In genomic region chr7:139647812-139648616, GRCh38 we compare ENCODE assay signal across 10 cellular contexts.
A peak's percentile ranks its signal among the peaks of the same experiment; 100 is the strongest.
DNase-seq lines count a peak whose midpoint lies in the region; ATAC-seq lines count a peak whose summit lies in the region.
"Had no signal": no experiment of that assay in that cellular context is flagged by ENCODE, and none has a peak within 500 bp of the region (broad histone marks: within the 10 kb centered on the region; RNA-seq: fewer than 3 reads in every experiment).

No MANE protein-coding gene starts in this region.

- peak overlapping the region; percentile 55 for H3K4me3 Mint-ChIP-seq in activated T-cell treated with anti-CD3 and anti-CD28 coated beads, Interleukin-2, amount 50 U/mL, for 24 hours
- peak overlapping the region; percentile 74 for H3K4me3 Mint-ChIP-seq in activated T-helper 1 cell treated with anti-CD3 and anti-CD28 coated beads, Interleukin-12 subunit alpha, Interleukin-12 subunit beta, Interleukin-2, Interleukin-4 antibody, amounts not matched to agents 30 ng/mL and 10 ng/mL and 1 ng/mL, durations not matched to agents 14 hours and 24 hours and 36 hours

- no peaks in the 10 kb centered on the region for H3K27me3 ChIP-seq in layer of hippocampus (ENCODE audit: control insufficient read depth, insufficient read depth, low read length)
- H3K27me3 ChIP-seq in subcutaneous abdominal adipose tissue (ENCODE audit: control insufficient read depth in 5 of 5, insufficient read depth in 4 of 5, low read length in 5 of 5): no peaks in the 10 kb centered on the region

- peak overlapping the region in 2 of 5 donors; percentile 22 to 26 for H3K9ac ChIP-seq in subcutaneous abdominal adipose tissue (ENCODE audit: low read length in 5 of 5)

- H3K36me3 ChIP-seq in subcutaneous abdominal adipose tissue (ENCODE audit: control insufficient read depth in 5 of 5, insufficient read depth in 5 of 5, low read length in 5 of 5): peaks cover 0 to 14% (median 4%) of the 10 kb centered on the region in 5 donors

- DNase-seq in activated T-cell treated with anti-CD3 and anti-CD28 coated beads, Interleukin-2, amount 50 U/mL, for 24 hours: no peak
- no peak for DNase-seq in activated T-cell treated with anti-CD3 and anti-CD28 coated beads, Interleukin-2, amount 50 U/mL, for 1 hour
- DNase-seq in activated T-helper 1 cell treated with anti-CD3 and anti-CD28 coated beads, Interleukin-12 subunit alpha, Interleukin-12 subunit beta, Interleukin-2, Interleukin-4 antibody, amounts not matched to agents 30 ng/mL and 10 ng/mL and 1 ng/mL, durations not matched to agents 14 hours and 24 hours and 36 hours (ENCODE audit: low spot score): no peak
- DNase-seq in kidney glomerular epithelial cell (lab: John Stamatoyannopoulos, UW) (no peak), middle frontal gyrus (ENCODE audit: extremely low spot score, low spot score) (no peak)
- DNase-seq: mucosa of descending colon, NCI-H446 treated with DMSO at 0.1 percent for 48 hours had no signal

- peak overlapping the region in 2 of 5 donors; percentile 12 to 34 for H3K4me3 ChIP-seq in subcutaneous abdominal adipose tissue (ENCODE audit: low read depth in 1 of 5, low read length in 5 of 5)
- H3K4me3 ChIP-seq: mucosa of descending colon had no signal

- H3K27ac ChIP-seq in layer of hippocampus (ENCODE audit: low read depth, low read length) (peak overlapping the region; percentile 80), subcutaneous abdominal adipose tissue (ENCODE audit: low read depth, low read length) (peak overlapping the region; percentile 73)

- H3K27me3 Mint-ChIP-seq in activated T-cell treated with anti-CD3 and anti-CD28 coated beads, Interleukin-2, amount 50 U/mL, for 24 hours: no peaks in the 10 kb centered on the region
- H3K27me3 Mint-ChIP-seq in activated T-helper 1 cell treated with anti-CD3 and anti-CD28 coated beads, Interleukin-12 subunit alpha, Interleukin-12 subunit beta, Interleukin-2, Interleukin-4 antibody, amounts not matched to agents 30 ng/mL and 10 ng/mL and 1 ng/mL, durations not matched to agents 14 hours and 24 hours and 36 hours (ENCODE audit: insufficient read depth): peaks cover 1% of the 10 kb centered on the region

- intact Hi-C loops in activated T-helper 1 cell treated with anti-CD3 and anti-CD28 coated beads, Interleukin-12 subunit alpha, Interleukin-12 subunit beta, Interleukin-2, Interleukin-4 antibody, amounts not matched to agents 30 ng/mL and 10 ng/mL and 1 ng/mL, durations not matched to agents 14 hours and 24 hours and 36 hours (cut with micrococcal nuclease): loop anchor here (1.0 to 5.0 kb wide), 6 partner anchors 21 to 269 kb away; partner anchors contain the start of gene TBXAS1

- H3K4me1 ChIP-seq in subcutaneous abdominal adipose tissue (ENCODE audit: control insufficient read depth in 5 of 5, insufficient read depth in 5 of 5, low read length in 5 of 5): peaks cover 0 to 63% (median 21%) of the 10 kb centered on the region in 5 donors

- H3K4me1 Mint-ChIP-seq in activated T-cell treated with anti-CD3 and anti-CD28 coated beads, Interleukin-2, amount 50 U/mL, for 24 hours (ENCODE audit: low read depth): peaks cover 68% of the 10 kb centered on the region
- H3K4me1 Mint-ChIP-seq in activated T-helper 1 cell treated with anti-CD3 and anti-CD28 coated beads, Interleukin-12 subunit alpha, Interleukin-12 subunit beta, Interleukin-2, Interleukin-4 antibody, amounts not matched to agents 30 ng/mL and 10 ng/mL and 1 ng/mL, durations not matched to agents 14 hours and 24 hours and 36 hours (ENCODE audit: low read depth): peaks cover 53% of the 10 kb centered on the region

- no peaks in the 10 kb centered on the region for H3K9me3 ChIP-seq in subcutaneous abdominal adipose tissue (ENCODE audit: control insufficient read depth in 5 of 5, low read length in 5 of 5)
- H3K9me3 ChIP-seq: mucosa of descending colon had no signal

- H3K36me3 Mint-ChIP-seq in activated T-cell treated with anti-CD3 and anti-CD28 coated beads, Interleukin-2, amount 50 U/mL, for 24 hours (ENCODE audit: low read depth): peaks cover 11% of the 10 kb centered on the region
- H3K36me3 Mint-ChIP-seq in activated T-helper 1 cell treated with anti-CD3 and anti-CD28 coated beads, Interleukin-12 subunit alpha, Interleukin-12 subunit beta, Interleukin-2, Interleukin-4 antibody, amounts not matched to agents 30 ng/mL and 10 ng/mL and 1 ng/mL, durations not matched to agents 14 hours and 24 hours and 36 hours (ENCODE audit: low read depth): peaks cover 7% of the 10 kb centered on the region

- peak overlapping the region; percentile 90 for H3K27ac Mint-ChIP-seq in activated T-cell treated with anti-CD3 and anti-CD28 coated beads, Interleukin-2, amount 50 U/mL, for 24 hours
- peak overlapping the region; percentile 80 for H3K27ac Mint-ChIP-seq in activated T-helper 1 cell treated with anti-CD3 and anti-CD28 coated beads, Interleukin-12 subunit alpha, Interleukin-12 subunit beta, Interleukin-2, Interleukin-4 antibody, amounts not matched to agents 30 ng/mL and 10 ng/mL and 1 ng/mL, durations not matched to agents 14 hours and 24 hours and 36 hours

- H3K9me3 Mint-ChIP-seq in activated T-cell treated with anti-CD3 and anti-CD28 coated beads, Interleukin-2, amount 50 U/mL, for 24 hours: no peaks in the 10 kb centered on the region
- no peaks in the 10 kb centered on the region for H3K9me3 Mint-ChIP-seq in activated T-helper 1 cell treated with anti-CD3 and anti-CD28 coated beads, Interleukin-12 subunit alpha, Interleukin-12 subunit beta, Interleukin-2, Interleukin-4 antibody, amounts not matched to agents 30 ng/mL and 10 ng/mL and 1 ng/mL, durations not matched to agents 14 hours and 24 hours and 36 hours

- no peak for ATAC-seq in GM18873 (IDR thresholded peaks at IDR 0.05; ENCODE audit: low FRiP score, unreplicated experiment)
